Comparison of ENCODE assay signal across 8 cellular contexts in genomic region chr3:9770276-9770812, GRCh38. TPM values are rescaled to one million over a fixed set of nuclear protein-coding genes. Genes with fewer than 3 reads are reported as not detected.
DNase-seq lines count a peak whose midpoint lies in the region; ATAC-seq and TF ChIP-seq lines count a peak whose summit lies in the region.

No MANE protein-coding gene starts in this region.

- no peak for DNase-seq in GM12865 (ENCODE audit: low read depth)
- DNase-seq in activated CD4-positive, alpha-beta memory T cell treated with anti-CD3 and anti-CD28 coated beads, Interleukin-2, amount 10 ng/mL, durations not matched to agents 7 days and 5 days = no peak
- DNase-seq in globus pallidus (ENCODE audit: low spot score) = peak; percentile 62
- DNase-seq in osteocyte (ENCODE audit: extremely low spot score, unreplicated experiment) = no peak
- DNase-seq in EL = no peak
- DNase-seq in activated effector memory CD4-positive, alpha-beta T cell treated with anti-CD3 and anti-CD28 coated beads, Interleukin-2, amount 50 U/mL, for 16 hours = no peak

- no peaks in the 10 kb centered on the region for H3K27me3 Mint-ChIP-seq in activated CD4-positive, alpha-beta memory T cell treated with anti-CD3 and anti-CD28 coated beads, Interleukin-2, amount 10 ng/mL, durations not matched to agents 7 days and 5 days
- no peaks in the 10 kb centered on the region for H3K27me3 Mint-ChIP-seq in osteocyte (ENCODE audit: unreplicated experiment)

- CTCF ChIA-PET in activated CD4-positive, alpha-beta memory T cell treated with anti-CD3 and anti-CD28 coated beads, Interleukin-2, amount 10 ng/mL, durations not matched to agents 7 days and 5 days (lab: Charles Lee) = interaction anchor here (0.6 to 3.3 kb wide), 6 partner anchors 10 to 1413 kb away, joined by 3 to 10 read pairs (median 3); no protein-coding TSS in a partner anchor

- H3K4me1 Mint-ChIP-seq in activated CD4-positive, alpha-beta memory T cell treated with anti-CD3 and anti-CD28 coated beads, Interleukin-2, amount 10 ng/mL, durations not matched to agents 7 days and 5 days = peaks cover 38% of the 10 kb centered on the region
- peaks cover 29% of the 10 kb centered on the region for H3K4me1 Mint-ChIP-seq in osteocyte (ENCODE audit: unreplicated experiment)

- H3K4me3 Mint-ChIP-seq in activated CD4-positive, alpha-beta memory T cell treated with anti-CD3 and anti-CD28 coated beads, Interleukin-2, amount 10 ng/mL, durations not matched to agents 7 days and 5 days = peak overlapping the region; percentile 71
- peak overlapping the region; percentile 29 for H3K4me3 Mint-ChIP-seq in osteocyte (ENCODE audit: unreplicated experiment)

- no peaks in the 10 kb centered on the region for H3K9me3 Mint-ChIP-seq in activated CD4-positive, alpha-beta memory T cell treated with anti-CD3 and anti-CD28 coated beads, Interleukin-2, amount 10 ng/mL, durations not matched to agents 7 days and 5 days
- no peaks in the 10 kb centered on the region for H3K9me3 Mint-ChIP-seq in osteocyte (ENCODE audit: unreplicated experiment)

- peaks cover 3% of the 10 kb centered on the region for H3K36me3 Mint-ChIP-seq in activated CD4-positive, alpha-beta memory T cell treated with anti-CD3 and anti-CD28 coated beads, Interleukin-2, amount 10 ng/mL, durations not matched to agents 7 days and 5 days (ENCODE audit: low read depth)
- no peaks in the 10 kb centered on the region for H3K36me3 Mint-ChIP-seq in osteocyte (ENCODE audit: unreplicated experiment)

- ATAC-seq in GM21360 (IDR thresholded peaks at IDR 0.05; ENCODE audit: unreplicated experiment) = no peak
- no peak for ATAC-seq in activated CD4-positive, CD25-positive, alpha-beta regulatory T cell treated with anti-CD3 and anti-CD28 coated beads, Interleukin-2, amount 50 U/mL, for 24 hours

- POLR2A ChIA-PET in activated CD4-positive, alpha-beta memory T cell treated with anti-CD3 and anti-CD28 coated beads, Interleukin-2, amount 10 ng/mL, durations not matched to agents 7 days and 5 days (lab: Charles Lee) = interaction anchor here (0.7 to 5.2 kb wide), 12 partner anchors 8 to 162 kb away, joined by 3 to 25 read pairs (median 8); partner anchors contain the start of genes ARPC4, BRPF1, OGG1 and TADA3

- no peak overlapping the region for H3K27ac Mint-ChIP-seq in activated CD4-positive, alpha-beta memory T cell treated with anti-CD3 and anti-CD28 coated beads, Interleukin-2, amount 10 ng/mL, durations not matched to agents 7 days and 5 days
- H3K27ac Mint-ChIP-seq in osteocyte (ENCODE audit: unreplicated experiment) = no peak overlapping the region

- TF ChIP-seq CTCF in GM12865 (IDR thresholded peaks at IDR 0.05; ENCODE audit: insufficient read depth, low read depth, low read length, missing control alignments) = no peak
- TF ChIP-seq CTCF in osteocyte (IDR thresholded peaks at IDR 0.05) = no peak

- peak overlapping the region; percentile 37 for H3K4me3 ChIP-seq in GM12865 (ENCODE audit: low read depth, low read length)

RNA-seq across cellular contexts. Expression of gene CAMK1, which starts 0.6 kb away (rescaled TPM):
- total RNA-seq in activated CD4-positive, alpha-beta memory T cell treated with anti-CD3 and anti-CD28 coated beads, Interleukin-2, amount 10 ng/mL, durations not matched to agents 7 days and 5 days = 10 to 100 TPM; 18.5 to 20.2 TPM
- 8.8 and 10.7 TPM in 2 replicates for total RNA-seq in osteocyte

RNA-seq across cellular contexts. Expression of gene OGG1, which starts 20.6 kb away (rescaled TPM):
- 10 to 100 TPM; 29.5 to 34.3 TPM for total RNA-seq in activated CD4-positive, alpha-beta memory T cell treated with anti-CD3 and anti-CD28 coated beads, Interleukin-2, amount 10 ng/mL, durations not matched to agents 7 days and 5 days
- total RNA-seq in osteocyte = 34.8 and 37.9 TPM in 2 replicates

RNA-seq across cellular contexts. Expression of gene TADA3, which starts 21.9 kb away (rescaled TPM):
- total RNA-seq in activated CD4-positive, alpha-beta memory T cell treated with anti-CD3 and anti-CD28 coated beads, Interleukin-2, amount 10 ng/mL, durations not matched to agents 7 days and 5 days = 10 to 100 TPM; 88.1 to 88.3 TPM
- 63.4 and 66.0 TPM in 2 replicates for total RNA-seq in osteocyte

RNA-seq across cellular contexts. Expression of gene ARPC4, which starts 22.5 kb away (rescaled TPM):
- total RNA-seq in activated CD4-positive, alpha-beta memory T cell treated with anti-CD3 and anti-CD28 coated beads, Interleukin-2, amount 10 ng/mL, durations not matched to agents 7 days and 5 days = 100 to 1,000 TPM; 255 to 266 TPM
- 140 and 142 TPM in 2 replicates for total RNA-seq in osteocyte

RNA-seq across cellular contexts. Expression of gene BRPF1, which starts 38.8 kb away (rescaled TPM):
- total RNA-seq in activated CD4-positive, alpha-beta memory T cell treated with anti-CD3 and anti-CD28 coated beads, Interleukin-2, amount 10 ng/mL, durations not matched to agents 7 days and 5 days = 10 to 100 TPM; 38.9 to 41.9 TPM
- 18.3 and 23.0 TPM in 2 replicates for total RNA-seq in osteocyte
